Comparison of ENCODE assay signal across 17 cellular contexts in the genomic region with DNA sequence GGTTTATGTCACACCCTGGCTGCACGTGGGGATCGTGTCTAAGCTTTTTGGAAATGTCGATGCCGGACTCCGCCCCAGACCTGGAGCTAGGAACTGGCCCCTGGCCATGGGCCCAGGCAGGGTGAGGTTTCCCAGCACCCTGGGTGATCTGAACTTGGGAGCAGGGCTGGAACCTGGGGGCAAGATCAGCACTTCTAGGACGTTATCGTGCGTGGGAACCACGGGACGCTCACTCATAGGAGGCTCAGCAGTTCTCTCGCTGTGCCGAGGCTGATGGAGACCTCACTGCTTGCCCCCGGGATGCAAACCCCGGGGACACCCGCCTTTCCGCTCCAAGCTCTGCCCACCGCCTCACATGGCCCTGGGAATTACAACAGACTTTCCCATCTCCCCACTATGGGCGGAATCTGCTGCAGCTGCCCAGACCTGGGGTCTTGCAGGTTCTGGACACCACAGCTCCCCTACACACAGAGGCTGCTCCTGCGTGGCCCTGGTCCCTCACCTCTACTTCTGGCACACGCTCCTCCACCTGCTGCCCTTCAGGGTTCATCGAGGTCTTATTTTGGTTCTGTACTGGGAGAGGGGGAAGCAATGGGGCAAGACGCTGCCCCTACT. TPM values are rescaled to one million over a fixed set of nuclear protein-coding genes. Genes with fewer than 3 reads are reported as not detected.
DNase-seq lines count a peak whose midpoint lies in the region; ATAC-seq, FAIRE-seq and TF ChIP-seq lines count a peak whose summit lies in the region.
"Had no signal": no experiment of that assay in that cellular context is flagged by ENCODE, and none has a peak within 500 bp of the region (broad histone marks: within the 10 kb centered on the region; RNA-seq: fewer than 3 reads in every experiment).

No MANE protein-coding gene starts in this region.

- H3K9me3 ChIP-seq in kidney (ENCODE audit: control insufficient read depth in 1 of 2, low read length in 2 of 2), result no peaks in the 10 kb centered on the region
- H3K9me3 ChIP-seq: Caco-2 had no signal

- H3K4me3 ChIP-seq in kidney (ENCODE audit: low read length in 2 of 2), result no peak overlapping the region
- H3K4me3 ChIP-seq: A549 had no signal

- TF ChIP-seq CTCF in kidney (IDR thresholded peaks at IDR 0.05; ENCODE audit: borderline replicate concordance, extremely low read depth, insufficient read depth), result no peak

- no peak overlapping the region for H3K9ac ChIP-seq in kidney (ENCODE audit: low read length in 2 of 2)

- no peak for FAIRE-seq in kidney (lab: Jason Lieb, UNC)
- FAIRE-seq: A549 had no signal

- peak; percentile 17 for DNase-seq in left cardiac atrium
- DNase-seq in cardiac septum (ENCODE audit: low spot score), result no peak
- peak; percentile 72 for DNase-seq in kidney
- DNase-seq in posterior vena cava (ENCODE audit: low spot score), result peak; percentile 79
- DNase-seq in anterior cingulate cortex (lab: John Stamatoyannopoulos, UW), result no peak
- DNase-seq: Caco-2; CD4-positive, alpha-beta T cell; DMS153; GDM1; KBM-7; NCI-H1105 treated with DMSO at 0.1 percent for 48 hours; NCI-H1694; OCI-M1; SIG-M5 had no signal

- H3K36me3 ChIP-seq in kidney (ENCODE audit: control insufficient read depth in 1 of 2, insufficient read depth in 2 of 2, low read length in 2 of 2), result peaks cover 0 to 3% of the 10 kb centered on the region in 2 donors

- H3K27ac ChIP-seq in kidney (ENCODE audit: low read depth in 2 of 2, low read length in 2 of 2), result no peak overlapping the region

- no peak for ATAC-seq in left cardiac atrium
- ATAC-seq in GM18907 (IDR thresholded peaks at IDR 0.05; ENCODE audit: unreplicated experiment), result no peak
- ATAC-seq in GM21381 (IDR thresholded peaks at IDR 0.05; ENCODE audit: unreplicated experiment), result no peak

- intact Hi-C loops in left cardiac atrium (cut with DNase I) (loop anchor here in 1 of 2 donors (5.0 kb wide), 1 partner anchor 149 kb away; no protein-coding TSS in a partner anchor), cardiac septum (cut with DNase I) (no loop called here), kidney (cut with DNase I) (loop anchor here (5.0 kb wide), 1 partner anchor 149 kb away; no protein-coding TSS in a partner anchor), posterior vena cava (cut with DNase I) (loop anchor here in 1 of 2 donors (10.0 kb wide), 1 partner anchor 286 kb away; no protein-coding TSS in a partner anchor)

- peaks cover 10 to 12% of the 10 kb centered on the region in 2 donors for H3K4me1 ChIP-seq in kidney (ENCODE audit: control insufficient read depth in 1 of 2, insufficient read depth in 1 of 2, low read depth in 1 of 2, low read length in 2 of 2)

RNA-seq across cellular contexts. Expression of a gene that starts 35.9 kb away (rescaled TPM):
- total RNA-seq in left cardiac atrium (100 to 1,000 TPM in 1 of 2 donors, 10 to 100 TPM in 1; 53.4 to 104 TPM), cardiac septum (77.0 TPM), kidney (316 TPM), posterior vena cava (100 to 1,000 TPM; 117 to 133 TPM)
- polyA plus RNA-seq in kidney (ENCODE audit: insufficient read depth, low read depth, low replicate concordance), result 150 TPM

Comparison
In these comparisons a context has a peak if more than half of its experiments do, and no peak if none do; other contexts are left out.
1. DNase-seq: peak in left cardiac atrium (single experiment), kidney (single experiment) and posterior vena cava (single experiment); none in cardiac septum (single experiment) and anterior cingulate cortex (0 of 58).